8 cellular contexts compared by ENCODE assay signal in the genomic region with DNA sequence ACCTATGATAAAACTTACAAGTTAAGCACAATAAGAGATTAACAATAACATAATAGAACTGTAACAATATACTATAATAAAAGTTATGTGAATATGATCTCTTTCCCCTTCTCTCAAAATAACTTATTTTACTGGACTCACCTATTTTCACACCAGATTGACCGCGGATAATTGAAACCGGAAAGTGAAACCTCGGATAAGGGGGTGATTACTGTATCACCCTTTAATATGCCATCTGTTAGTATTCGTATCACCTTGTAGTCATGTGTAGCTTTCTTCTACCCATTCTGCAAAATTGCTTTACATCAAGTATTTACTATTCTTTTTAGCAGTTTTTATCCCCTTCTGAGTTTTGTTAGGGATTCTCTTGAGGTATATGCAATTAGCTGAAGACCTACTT. TPM values are rescaled to one million over a fixed set of nuclear protein-coding genes. Genes with fewer than 3 reads are reported as not detected.
DNase-seq lines count a peak whose midpoint lies in the region; ATAC-seq, FAIRE-seq and TF ChIP-seq lines count a peak whose summit lies in the region.

No MANE protein-coding gene starts in this region.

- DNase-seq in GM12891 (ENCODE audit: insufficient read length, low spot score) (no peak), RKO (ENCODE audit: low spot score) (peak; percentile 22), esophagus muscularis mucosa (ENCODE audit: extremely low spot score) (no peak), sigmoid colon (no peak), omental fat pad (ENCODE audit: low spot score) (no peak)
- no peak for DNase-seq in stimulated activated CD4-positive, alpha-beta T cell treated with anti-CD3 and anti-CD28 coated beads, Interleukin-2, amount 100 ng/mL, for 24 hours

- FAIRE-seq in GM12891 (lab: Jason Lieb, UNC), result peak; percentile 23

- H3K4me1 ChIP-seq in esophagus muscularis mucosa (peaks cover 30 to 58% (median 48%) of the 10 kb centered on the region in 4 donors), sigmoid colon (peaks cover 0 to 60% (median 36%) of the 10 kb centered on the region in 4 donors)

- TF ChIP-seq EP300 in esophagus muscularis mucosa (IDR thresholded peaks at IDR 0.05) (no peak), sigmoid colon (IDR thresholded peaks at IDR 0.05) (no peak)

- WGBS in esophagus muscularis mucosa, result 73% methylated on average over 5 of the region's 5 CpGs
- 47 to 57% methylated on average over 5 of the region's 5 CpGs for WGBS in sigmoid colon, 2 donors

- no peak for TF ChIP-seq POLR2A in GM12891 (IDR thresholded peaks at IDR 0.05; ENCODE audit: low read depth, low read length)
- TF ChIP-seq POLR2A in esophagus muscularis mucosa (IDR thresholded peaks at IDR 0.05; ENCODE audit: low read depth), result no peak
- no peak for TF ChIP-seq POLR2A in sigmoid colon (IDR thresholded peaks at IDR 0.05)

- H3K36me3 ChIP-seq in esophagus muscularis mucosa, result peaks cover 0 to 5% (median 0%) of the 10 kb centered on the region in 4 donors
- H3K36me3 ChIP-seq in sigmoid colon, result peaks cover 0 to 6% (median 0%) of the 10 kb centered on the region in 4 donors

- ATAC-seq in omental fat pad (ENCODE audit: low FRiP score), result no peak
- no peak for ATAC-seq in HG02981 (IDR thresholded peaks at IDR 0.05; ENCODE audit: unreplicated experiment)
- ATAC-seq in HG02973 (IDR thresholded peaks at IDR 0.05; ENCODE audit: unreplicated experiment), result no peak

- H3K9me3 ChIP-seq in esophagus muscularis mucosa, result no peaks in the 10 kb centered on the region
- H3K9me3 ChIP-seq in sigmoid colon, result no peaks in the 10 kb centered on the region

- intact Hi-C loops in esophagus muscularis mucosa (cut with DNase I), result loop anchor here (5.0 to 10.0 kb wide), 2 partner anchors 44 to 377 kb away; no protein-coding TSS in a partner anchor
- intact Hi-C loops in sigmoid colon (cut with DNase I), result loop anchor here (2.0 to 10.0 kb wide), 3 partner anchors 169 to 377 kb away; a partner anchor contains a TSS

- no peak for TF ChIP-seq CTCF in esophagus muscularis mucosa (IDR thresholded peaks at IDR 0.05)
- no peak for TF ChIP-seq CTCF in sigmoid colon (IDR thresholded peaks at IDR 0.05)
- TF ChIP-seq CTCF in omental fat pad (IDR thresholded peaks at IDR 0.05), result no peak

- H3K4me3 ChIP-seq in esophagus muscularis mucosa (peak overlapping the region; percentile 85 to 98 (median 94)), sigmoid colon (peak overlapping the region; percentile 66 to 91 (median 78))

- H3K27me3 ChIP-seq in esophagus muscularis mucosa (no peaks in the 10 kb centered on the region), sigmoid colon (no peaks in the 10 kb centered on the region)

- peak overlapping the region; percentile 96 to 100 (median 98) for H3K27ac ChIP-seq in esophagus muscularis mucosa (replicated peaks in 1 of 4)
- H3K27ac ChIP-seq in sigmoid colon, result peak overlapping the region; percentile 94 to 99 (median 94)

TF ChIP-seq in GM12891, 5 proteins besides CTCF, POLR2A, EP300 and RAD21:
- TF ChIP-seq TAF1 (IDR thresholded peaks at IDR 0.05; ENCODE audit: low read depth, low read length) (no peak), POLR2AphosphoS5 (IDR thresholded peaks at IDR 0.05; ENCODE audit: low read depth, low read length) (no peak), SPI1 (IDR thresholded peaks at IDR 0.05; ENCODE audit: low read depth, low read length) (no peak), POU2F2 (IDR thresholded peaks at IDR 0.05; ENCODE audit: low read depth, low read length) (no peak), PAX5 (IDR thresholded peaks at IDR 0.05; ENCODE audit: insufficient read depth, low read length, severe bottlenecking) (no peak)
TF ChIP-seq in GM12891: peak in this region for 0.

RNA-seq across cellular contexts. Expression of a gene that starts 1.8 kb away (rescaled TPM):
- 33.3 TPM for polyA plus RNA-seq in GM12891 (2012; ENCODE audit: low read depth, missing spikeins)
- total RNA-seq in esophagus muscularis mucosa (10 to 100 TPM; 35.5 to 48.4 (median 46.0) TPM), sigmoid colon (100 to 1,000 TPM in 2 of 4 donors, 10 to 100 TPM in 2; 80.9 to 119 (median 107) TPM), omental fat pad (10 to 100 TPM; 72.1 to 84.0 (median 80.6) TPM)
- polyA plus RNA-seq in sigmoid colon, result 10 to 100 TPM in 2 of 3 donors, 1 to 10 TPM in 1; 6.6 to 36.5 (median 11.1) TPM

RNA-seq across cellular contexts. Expression of a gene that starts 52.6 kb away (rescaled TPM):
- not detected for polyA plus RNA-seq in GM12891 (2012; ENCODE audit: low read depth, missing spikeins)
- total RNA-seq in esophagus muscularis mucosa (10 to 100 TPM; 13.1 to 37.8 (median 27.0) TPM), sigmoid colon (10 to 100 TPM; 14.3 to 69.2 (median 56.3) TPM), omental fat pad (not detected)
- 1 to 10 TPM in 1 of 3 donors, under 1 TPM in 1, not detected in 1; 0.29 to 1.8 TPM for polyA plus RNA-seq in sigmoid colon

Comparison
In these comparisons a context has a peak if more than half of its experiments do, and no peak if none do; other contexts are left out.
1. RNA of a gene that starts 52.6 kb away (total RNA-seq): 14.3 to 69.2 TPM in sigmoid colon and 13.1 to 37.8 TPM in esophagus muscularis mucosa; not detected in omental fat pad; every median in the first group is over 10 times any median in the second.